24 cellular contexts compared by ENCODE assay signal in genomic region chr3:144865886-144866285, GRCh38.
"Had no signal": no experiment of that assay in that cellular context is flagged by ENCODE, and none has a peak within 500 bp of the region (broad histone marks: within the 10 kb centered on the region; RNA-seq: fewer than 3 reads in every experiment).

No MANE protein-coding gene starts in this region.

- H3K4me3 ChIP-seq: left lung, lower lobe of right lung, mucosa of descending colon, pancreas, psoas muscle, sigmoid colon, transverse colon, upper lobe of left lung, vagina had no signal

- H3K27me3 ChIP-seq: left lung, pancreas, sigmoid colon, transverse colon, upper lobe of left lung, vagina had no signal

- H3K27ac ChIP-seq: left lung, lower lobe of right lung, pancreas, psoas muscle, sigmoid colon, transverse colon, upper lobe of left lung, vagina had no signal

- H3K9me3 ChIP-seq: left lung, lower lobe of right lung, mucosa of descending colon, pancreas, psoas muscle, sigmoid colon, transverse colon, upper lobe of left lung, vagina had no signal

- H3K4me1 ChIP-seq: left lung, lower lobe of right lung, pancreas, psoas muscle, transverse colon had no signal

- H3K36me3 ChIP-seq: left lung, lower lobe of right lung, pancreas, sigmoid colon, transverse colon, upper lobe of left lung, vagina had no signal

- DNase-seq: hippocampal formation; kidney glomerular epithelial cell; left cardiac atrium; left lung; lower lobe of right lung; mammary epithelial cell; midbrain; mucosa of descending colon; naive thymus-derived CD4-positive, alpha-beta T cell; nucleus accumbens; pancreas; psoas muscle; sigmoid colon; small intestine; stimulated activated CD4-positive, alpha-beta T cell treated with anti-CD3 and anti-CD28 coated beads, Interleukin-1b, Interleukin-23, amount 100 ng/mL, for 48 hours; stimulated activated CD4-positive, alpha-beta T cell treated with anti-CD3 and anti-CD28 coated beads, Interleukin-2, amount 100 ng/mL, for 48 hours; stimulated activated CD4-positive, alpha-beta T cell treated with anti-CD3 and anti-CD28 coated beads, Interleukin-4, amount 100 ng/mL, for 4 hours; stimulated activated CD8-positive, alpha-beta memory T cell treated with anti-CD3 and anti-CD28 coated beads, Interleukin-4, amount 100 ng/mL, for 48 hours; stimulated activated naive CD4-positive, alpha-beta T cell treated with Interleukin-2 at 50 U/mL for 16 hours; stimulated activated naive CD8-positive, alpha-beta T cell treated with anti-CD3 and anti-CD28 coated beads, Interleukin-15, amount 100 ng/mL, for 72 hours; substantia nigra; transverse colon; upper lobe of left lung had no signal
